ENCODE assay signal across 8 cellular contexts in genomic region chr9:106928350-106928749, GRCh38.
"Had no signal": no experiment of that assay in that cellular context is flagged by ENCODE, and none has a peak within 500 bp of the region (broad histone marks: within the 10 kb centered on the region; RNA-seq: fewer than 3 reads in every experiment).

No MANE protein-coding gene starts in this region.

- H3K9me3 Mint-ChIP-seq: GM23338, H9 had no signal

- H3K27ac Mint-ChIP-seq: GM23338 had no signal

- H3K36me3 Mint-ChIP-seq: IgD-negative memory B cell had no signal

- H2AFZ ChIP-seq: GM23338 had no signal

- DNase-seq: H9, HCEC 1CT, KBM-7 had no signal

- H3K4me3 ChIP-seq: GM23338 had no signal

- FAIRE-seq: H1, H54, HTR-8/SVneo had no signal

- ATAC-seq: GM23338 had no signal

- H3K27me3 Mint-ChIP-seq: IgD-negative memory B cell had no signal

- H3K4me3 Mint-ChIP-seq: GM23338, H9, IgD-negative memory B cell had no signal

- H3K4me2 ChIP-seq: GM23338 had no signal

- H3K4me1 Mint-ChIP-seq: IgD-negative memory B cell had no signal
